8 cellular contexts compared by ENCODE assay signal in genomic region chr19:4633140-4633967, GRCh38. TPM values are rescaled to one million over a fixed set of nuclear protein-coding genes. Genes with fewer than 3 reads are reported as not detected.
DNase-seq lines count a peak whose midpoint lies in the region; ATAC-seq and TF ChIP-seq lines count a peak whose summit lies in the region.

No MANE protein-coding gene starts in this region.

- H3K4me1 ChIP-seq in lung (ENCODE audit: control insufficient read depth in 2 of 2, insufficient read depth in 2 of 2, low read length in 2 of 2), result peaks cover 0 to 6% of the 10 kb centered on the region in 2 donors

- no peaks in the 10 kb centered on the region for H3K9me3 ChIP-seq in lung (ENCODE audit: control insufficient read depth in 2 of 2, insufficient read depth in 1 of 2, low read length in 1 of 2)

- DNase-seq in activated gamma-delta T cell treated with Interleukin-2 at 50 U/mL for 16 hours (peak; percentile 34), activated gamma-delta T cell (lab: John Stamatoyannopoulos, UW) (no peak), NCI-H2196 (lab: John Stamatoyannopoulos, UW; ENCODE audit: unreplicated experiment) (peak; percentile 57), dermis blood vessel endothelial cell (peak; percentile 90), lung (ENCODE audit: low spot score) (peak; percentile 60)
- peak; percentile 71 for DNase-seq in stimulated activated naive CD8-positive, alpha-beta T cell treated with anti-CD3 and anti-CD28 coated beads, Interleukin-15, Interleukin-2, amounts not matched to agents 100 U/mL and 50 U/mL, for 24 hours

- 34 to 36% methylated on average over 14 of the region's 14 CpGs for WGBS in lung, 2 donors

- H3K27me3 ChIP-seq in lung (ENCODE audit: control insufficient read depth, insufficient read depth), result no peaks in the 10 kb centered on the region

- TF ChIP-seq CTCF in VCaP (conservative IDR thresholded peaks at IDR 0.05) (peak; percentile 75), lung (IDR thresholded peaks at IDR 0.05; ENCODE audit: control extremely low read depth, extremely low read depth) (peak; percentile 52)

- no peak overlapping the region for H3K27ac ChIP-seq in VCaP
- H3K27ac ChIP-seq in lung (ENCODE audit: low read depth in 1 of 2, low read length in 1 of 2), result no peak overlapping the region

- ATAC-seq in lung (ENCODE audit: insufficient read depth, low FRiP score) (peak; percentile 85), GM18519 (IDR thresholded peaks at IDR 0.05; ENCODE audit: low FRiP score, unreplicated experiment) (no peak)
- peak; percentile 48 for ATAC-seq in stimulated activated naive CD8-positive, alpha-beta T cell treated with anti-CD3 and anti-CD28 coated beads, Interleukin-15, Interleukin-2, amounts not matched to agents 100 U/mL and 50 U/mL, for 24 hours

- no peak overlapping the region for H3K4me3 ChIP-seq in lung

- no peaks in the 10 kb centered on the region for H3K36me3 ChIP-seq in lung (ENCODE audit: control insufficient read depth in 2 of 2, insufficient read depth in 2 of 2, low read length in 2 of 2)

RNA-seq across cellular contexts. Expression of gene TNFAIP8L1, which starts 6.0 kb away (rescaled TPM):
- total RNA-seq in dermis blood vessel endothelial cell (65.4 and 70.1 TPM in 2 replicates), lung (10 to 100 TPM; 18.5 to 22.0 TPM)
- polyA plus RNA-seq in lung, result 10 to 100 TPM; 12.1 to 12.9 TPM

RNA-seq across cellular contexts. Expression of gene MYDGF, which starts 36.8 kb away (rescaled TPM):
- total RNA-seq in dermis blood vessel endothelial cell, result 140 and 183 TPM in 2 replicates
- 100 to 1,000 TPM in 1 of 2 donors, 10 to 100 TPM in 1; 70.4 to 157 TPM for total RNA-seq in lung
- polyA plus RNA-seq in lung, result 100 to 1,000 TPM; 127 to 280 TPM
